1 cellular context compared by ENCODE assay signal in genomic region chr17:47789611-47790520, GRCh38.
TF ChIP-seq lines count a peak whose summit lies in the region.

No MANE protein-coding gene starts in this region.

TF ChIP-seq in GM12878, 131 proteins besides CTCF, POLR2A, EP300 and RAD21:
- no peak for TF ChIP-seq CBX5 (IDR thresholded peaks at IDR 0.05; ENCODE audit: low read depth)
- TF ChIP-seq TCF12 (IDR thresholded peaks at IDR 0.05; ENCODE audit: low read depth, low read length) = no peak
- TF ChIP-seq ATF2 (IDR thresholded peaks at IDR 0.05; ENCODE audit: low read length) = no peak
- TF ChIP-seq RCOR1 (conservative IDR thresholded peaks at IDR 0.05; ENCODE audit: low read depth, low read length) = no peak
- no peak for TF ChIP-seq CHD4 (IDR thresholded peaks at IDR 0.05)
- no peak for TF ChIP-seq YBX1 (IDR thresholded peaks at IDR 0.05)
- peak; percentile 53 for TF ChIP-seq HDAC6 (IDR thresholded peaks at IDR 0.05; ENCODE audit: unreplicated experiment)
- TF ChIP-seq CREB1 (IDR thresholded peaks at IDR 0.05; ENCODE audit: low read depth) = no peak
- no peak for TF ChIP-seq IRF5 (IDR thresholded peaks at IDR 0.05; ENCODE audit: borderline replicate concordance)
- TF ChIP-seq MYC (IDR thresholded peaks at IDR 0.05; ENCODE audit: insufficient read depth, insufficient read length, insufficient replicate concordance, low read length, severe bottlenecking) = no peak
- peak; percentile 24 for TF ChIP-seq SUZ12 (IDR thresholded peaks at IDR 0.05; ENCODE audit: unreplicated experiment)
- TF ChIP-seq BCL3 (IDR thresholded peaks at IDR 0.05; ENCODE audit: borderline replicate concordance, insufficient read depth, low read depth, low read length, poor library complexity, severe bottlenecking) = no peak
- TF ChIP-seq FOS (IDR thresholded peaks at IDR 0.05; ENCODE audit: borderline replicate concordance, extremely low read depth, insufficient read length) = no peak
- TF ChIP-seq POLR2AphosphoS2 (IDR thresholded peaks at IDR 0.05; ENCODE audit: low read depth, low read length) = no peak
- TF ChIP-seq, protein P1, sequence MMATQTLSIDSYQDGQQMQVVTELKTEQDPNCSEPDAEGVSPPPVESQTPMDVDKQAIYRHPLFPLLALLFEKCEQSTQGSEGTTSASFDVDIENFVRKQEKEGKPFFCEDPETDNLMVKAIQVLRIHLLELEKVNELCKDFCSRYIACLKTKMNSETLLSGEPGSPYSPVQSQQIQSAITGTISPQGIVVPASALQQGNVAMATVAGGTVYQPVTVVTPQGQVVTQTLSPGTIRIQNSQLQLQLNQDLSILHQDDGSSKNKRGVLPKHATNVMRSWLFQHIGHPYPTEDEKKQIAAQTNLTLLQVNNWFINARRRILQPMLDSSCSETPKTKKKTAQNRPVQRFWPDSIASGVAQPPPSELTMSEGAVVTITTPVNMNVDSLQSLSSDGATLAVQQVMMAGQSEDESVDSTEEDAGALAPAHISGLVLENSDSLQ (IDR thresholded peaks at IDR 0.05) = no peak
- no peak for TF ChIP-seq HDGF (IDR thresholded peaks at IDR 0.05)
- TF ChIP-seq SMC3 (IDR thresholded peaks at IDR 0.05; ENCODE audit: borderline replicate concordance, low read length) = peak; percentile 36; the same call in 1 of the 2 replicates
- TF ChIP-seq ZZZ3 (IDR thresholded peaks at IDR 0.05; ENCODE audit: control insufficient read depth, insufficient read length, low read depth) = no peak
